Comparison of ENCODE assay signal across 1 cellular context in the genomic region with DNA sequence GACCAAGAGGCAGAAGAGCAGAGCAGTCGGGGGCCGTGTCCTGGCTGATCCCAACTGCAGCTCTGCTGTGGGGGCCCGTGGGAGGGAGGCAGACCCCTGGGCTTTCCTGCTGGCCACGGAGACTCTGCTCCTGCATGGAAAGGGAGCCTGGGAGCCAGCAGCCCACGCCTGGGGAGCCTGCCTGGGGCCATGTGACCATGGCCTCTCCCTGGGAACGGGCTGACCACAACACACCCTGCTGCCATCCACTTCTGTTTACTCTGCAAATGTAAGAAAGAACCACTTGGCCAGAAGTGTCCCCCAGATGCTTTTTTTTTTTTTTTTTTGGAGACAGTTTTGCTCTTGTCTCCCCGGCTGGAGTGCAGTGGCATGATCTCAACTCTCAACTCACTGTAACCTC.
TF ChIP-seq lines count a peak whose summit lies in the region.

No MANE protein-coding gene starts in this region.

TF ChIP-seq in HEK293, 187 proteins besides CTCF, POLR2A, EP300 and RAD21 (continued from another document):
- TF ChIP-seq, protein P1, sequence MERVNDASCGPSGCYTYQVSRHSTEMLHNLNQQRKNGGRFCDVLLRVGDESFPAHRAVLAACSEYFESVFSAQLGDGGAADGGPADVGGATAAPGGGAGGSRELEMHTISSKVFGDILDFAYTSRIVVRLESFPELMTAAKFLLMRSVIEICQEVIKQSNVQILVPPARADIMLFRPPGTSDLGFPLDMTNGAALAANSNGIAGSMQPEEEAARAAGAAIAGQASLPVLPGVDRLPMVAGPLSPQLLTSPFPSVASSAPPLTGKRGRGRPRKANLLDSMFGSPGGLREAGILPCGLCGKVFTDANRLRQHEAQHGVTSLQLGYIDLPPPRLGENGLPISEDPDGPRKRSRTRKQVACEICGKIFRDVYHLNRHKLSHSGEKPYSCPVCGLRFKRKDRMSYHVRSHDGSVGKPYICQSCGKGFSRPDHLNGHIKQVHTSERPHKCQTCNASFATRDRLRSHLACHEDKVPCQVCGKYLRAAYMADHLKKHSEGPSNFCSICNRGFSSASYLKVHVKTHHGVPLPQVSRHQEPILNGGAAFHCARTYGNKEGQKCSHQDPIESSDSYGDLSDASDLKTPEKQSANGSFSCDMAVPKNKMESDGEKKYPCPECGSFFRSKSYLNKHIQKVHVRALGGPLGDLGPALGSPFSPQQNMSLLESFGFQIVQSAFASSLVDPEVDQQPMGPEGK (tag by site-specific recombination; IDR thresholded peaks at IDR 0.05) = 0 out of 2 replicates have a peak, but pooled peaks have one; percentile 10
- peak; percentile 21; the same call in 1 of the 2 replicates for TF ChIP-seq ZNF548 (tag by site-specific recombination; IDR thresholded peaks at IDR 0.05)
TF ChIP-seq in HEK293: peak in this region for 5.
